Comparison of ENCODE assay signal across 1 cellular context in genomic region chr12:85627584-85627983, GRCh38.
TF ChIP-seq lines count a peak whose summit lies in the region.

No MANE protein-coding gene starts in this region.

TF ChIP-seq in SK-N-SH treated with all-trans-retinoic acid at 6 μM for 48 hours, 23 proteins besides CTCF, POLR2A, EP300 and RAD21 (continued from another document):
- TF ChIP-seq CSRNP3 (CRISPR knock-in tag; IDR thresholded peaks at IDR 0.05) (no peak), BACH2 (CRISPR knock-in tag; IDR thresholded peaks at IDR 0.05; ENCODE audit: borderline replicate concordance) (no peak), ZNF565 (CRISPR knock-in tag; conservative IDR thresholded peaks at IDR 0.05; ENCODE audit: low read depth) (no peak), ZNF8 (CRISPR knock-in tag; IDR thresholded peaks at IDR 0.05) (no peak), RARB (CRISPR knock-in tag; IDR thresholded peaks at IDR 0.05) (no peak), ZFP3 (CRISPR knock-in tag; IDR thresholded peaks at IDR 0.05) (no peak), ZC3H10 (CRISPR knock-in tag; IDR thresholded peaks at IDR 0.05) (no peak), ESRRG (CRISPR knock-in tag; IDR thresholded peaks at IDR 0.05) (no peak), OSR1 (CRISPR knock-in tag; IDR thresholded peaks at IDR 0.05) (no peak), CREB5 (CRISPR knock-in tag; IDR thresholded peaks at IDR 0.05; ENCODE audit: low read depth) (no peak), POU6F1 (CRISPR knock-in tag; IDR thresholded peaks at IDR 0.05; ENCODE audit: borderline replicate concordance, low read depth) (no peak), TSHZ2 (CRISPR knock-in tag; IDR thresholded peaks at IDR 0.05) (no peak), SNAI2 (CRISPR knock-in tag; IDR thresholded peaks at IDR 0.05) (no peak), ZFP30 (CRISPR knock-in tag; IDR thresholded peaks at IDR 0.05) (no peak), PATZ1 (CRISPR knock-in tag; IDR thresholded peaks at IDR 0.05; ENCODE audit: borderline replicate concordance) (no peak)
